In the genomic region with DNA sequence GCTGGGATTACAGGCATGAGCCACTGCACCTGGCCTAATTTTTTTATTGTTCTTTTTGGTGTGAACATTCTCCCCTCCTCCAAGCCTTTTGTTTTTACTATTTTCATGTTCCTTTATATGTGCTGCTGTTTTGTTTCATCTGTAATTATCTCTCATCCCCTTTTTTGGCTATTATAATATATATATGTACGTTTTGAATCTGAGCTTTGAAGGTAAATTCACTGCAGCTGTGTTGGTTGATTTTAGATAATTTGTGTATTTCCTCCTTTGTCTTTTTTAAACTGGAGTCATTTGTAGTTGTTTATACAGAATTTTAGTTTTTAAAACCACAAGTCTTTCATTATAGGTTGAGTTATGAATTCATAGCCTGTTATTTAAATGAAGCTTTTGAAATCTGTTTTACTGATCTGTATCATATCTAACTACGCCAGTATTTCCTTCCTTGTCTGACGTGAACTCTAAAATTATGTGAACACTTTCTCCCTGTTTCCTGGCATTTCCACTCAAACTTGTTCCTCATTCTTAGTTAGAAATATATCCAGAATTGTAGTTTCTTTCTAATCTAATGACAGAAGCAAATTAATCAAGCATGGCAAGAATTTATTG, we compare ENCODE assay signal across 11 cellular contexts. TPM values are rescaled to one million over a fixed set of nuclear protein-coding genes. Genes with fewer than 3 reads are reported as not detected.
DNase-seq lines count a peak whose midpoint lies in the region; ATAC-seq lines count a peak whose summit lies in the region.
"Had no signal": no experiment of that assay in that cellular context is flagged by ENCODE, and none has a peak within 500 bp of the region (broad histone marks: within the 10 kb centered on the region; RNA-seq: fewer than 3 reads in every experiment).

No MANE protein-coding gene starts in this region.

- intact Hi-C loops in dendritic cell treated with granulocyte-macrophage colony-stimulating factor and Interleukin-4, amounts not matched to agents 40 ng/mL and 50 ng/mL, for 4 days (cut with micrococcal nuclease): loop anchor here (5.0 kb wide), 1 partner anchor 46 kb away; no protein-coding TSS in a partner anchor

- no peak for DNase-seq in activated T-cell treated with anti-CD3 and anti-CD28 coated beads, Interleukin-2, amount 50 U/mL, for 72 hours
- no peak for DNase-seq in activated T-cell treated with anti-CD3 and anti-CD28 coated beads, Interleukin-2, amount 50 U/mL, for 48 hours
- peak; percentile 9 for DNase-seq in NCI-H69 (lab: John Stamatoyannopoulos, UW)
- no peak for DNase-seq in HPDE6-E6E7 (ENCODE audit: extremely low spot score)
- no peak for DNase-seq in NCI-H1436 treated with DMSO at 0.1 percent for 48 hours (lab: John Stamatoyannopoulos, UW)
- DNase-seq: activated CD4-positive, alpha-beta T cell treated with anti-CD3 and anti-CD28 coated beads for 4 hours; activated naive CD8-positive, alpha-beta T cell treated with anti-CD3 and anti-CD28 coated beads, Interleukin-2, amount 10 ng/mL, durations not matched to agents 7 days and 5 days; NCI-H2171 treated with DMSO at 0.1 percent for 48 hours had no signal

- H3K9me3 Mint-ChIP-seq in activated T-cell treated with anti-CD3 and anti-CD28 coated beads, Interleukin-2, amount 50 U/mL, for 72 hours: peaks cover 2 to 4% of the 10 kb centered on the region in 2 donors
- peaks cover 27% of the 10 kb centered on the region for H3K9me3 Mint-ChIP-seq in dendritic cell treated with granulocyte-macrophage colony-stimulating factor and Interleukin-4, amounts not matched to agents 40 ng/mL and 50 ng/mL, for 4 days
- H3K9me3 Mint-ChIP-seq in stimulated activated memory B cell treated with anti-CD40 and anti-IgM and Interleukin-4, amounts not matched to agents 10 μg/mL and 1 μg/mL and 100 μg/mL, for 72 hours: peaks cover 14% of the 10 kb centered on the region

- H3K27ac Mint-ChIP-seq in activated T-cell treated with anti-CD3 and anti-CD28 coated beads, Interleukin-2, amount 50 U/mL, for 72 hours: peak overlapping the region; percentile 97
- peak overlapping the region; percentile 30 for H3K27ac Mint-ChIP-seq in dendritic cell treated with granulocyte-macrophage colony-stimulating factor and Interleukin-4, amounts not matched to agents 40 ng/mL and 50 ng/mL, for 4 days
- H3K27ac Mint-ChIP-seq in stimulated activated memory B cell treated with anti-CD40 and anti-IgM and Interleukin-4, amounts not matched to agents 10 μg/mL and 1 μg/mL and 100 μg/mL, for 72 hours: peak overlapping the region; percentile 71
- H3K27ac Mint-ChIP-seq: activated naive CD8-positive, alpha-beta T cell treated with anti-CD3 and anti-CD28 coated beads, Interleukin-2, amount 10 ng/mL, durations not matched to agents 7 days and 5 days had no signal

- H3K4me3 Mint-ChIP-seq in activated T-cell treated with anti-CD3 and anti-CD28 coated beads, Interleukin-2, amount 50 U/mL, for 72 hours: peak overlapping the region in 1 of 2 donors; percentile 71
- no peak overlapping the region for H3K4me3 Mint-ChIP-seq in dendritic cell treated with granulocyte-macrophage colony-stimulating factor and Interleukin-4, amounts not matched to agents 40 ng/mL and 50 ng/mL, for 4 days
- H3K4me3 Mint-ChIP-seq in stimulated activated memory B cell treated with anti-CD40 and anti-IgM and Interleukin-4, amounts not matched to agents 10 μg/mL and 1 μg/mL and 100 μg/mL, for 72 hours: peak overlapping the region; percentile 3
- H3K4me3 Mint-ChIP-seq: activated naive CD8-positive, alpha-beta T cell treated with anti-CD3 and anti-CD28 coated beads, Interleukin-2, amount 10 ng/mL, durations not matched to agents 7 days and 5 days had no signal

- no peaks in the 10 kb centered on the region for H3K27me3 Mint-ChIP-seq in activated T-cell treated with anti-CD3 and anti-CD28 coated beads, Interleukin-2, amount 50 U/mL, for 72 hours (ENCODE audit: low read depth)
- H3K27me3 Mint-ChIP-seq in dendritic cell treated with granulocyte-macrophage colony-stimulating factor and Interleukin-4, amounts not matched to agents 40 ng/mL and 50 ng/mL, for 4 days: no peaks in the 10 kb centered on the region
- no peaks in the 10 kb centered on the region for H3K27me3 Mint-ChIP-seq in stimulated activated memory B cell treated with anti-CD40 and anti-IgM and Interleukin-4, amounts not matched to agents 10 μg/mL and 1 μg/mL and 100 μg/mL, for 72 hours
- H3K27me3 Mint-ChIP-seq: activated naive CD8-positive, alpha-beta T cell treated with anti-CD3 and anti-CD28 coated beads, Interleukin-2, amount 10 ng/mL, durations not matched to agents 7 days and 5 days had no signal

- peaks cover 53% of the 10 kb centered on the region for H3K4me1 Mint-ChIP-seq in activated T-cell treated with anti-CD3 and anti-CD28 coated beads, Interleukin-2, amount 50 U/mL, for 72 hours (ENCODE audit: low read depth)
- H3K4me1 Mint-ChIP-seq in dendritic cell treated with granulocyte-macrophage colony-stimulating factor and Interleukin-4, amounts not matched to agents 40 ng/mL and 50 ng/mL, for 4 days (ENCODE audit: low read depth): peaks cover 71% of the 10 kb centered on the region
- H3K4me1 Mint-ChIP-seq in stimulated activated memory B cell treated with anti-CD40 and anti-IgM and Interleukin-4, amounts not matched to agents 10 μg/mL and 1 μg/mL and 100 μg/mL, for 72 hours: peaks cover 81% of the 10 kb centered on the region

- ATAC-seq in activated T-cell treated with anti-CD3 and anti-CD28 coated beads, Interleukin-2, amount 50 U/mL, for 72 hours (replicated peaks in 1 of 2): peak in 1 of 2 donors; percentile 45
- no peak for ATAC-seq in stimulated activated memory B cell treated with anti-CD40 and anti-IgM and Interleukin-4, amounts not matched to agents 10 μg/mL and 1 μg/mL and 100 μg/mL, for 72 hours
- ATAC-seq in GM19035 (IDR thresholded peaks at IDR 0.05; ENCODE audit: unreplicated experiment): no peak

- peaks cover 11 to 16% of the 10 kb centered on the region in 2 donors for H3K36me3 Mint-ChIP-seq in activated T-cell treated with anti-CD3 and anti-CD28 coated beads, Interleukin-2, amount 50 U/mL, for 72 hours (ENCODE audit: insufficient read depth in 2 of 2)
- peaks cover 73% of the 10 kb centered on the region for H3K36me3 Mint-ChIP-seq in dendritic cell treated with granulocyte-macrophage colony-stimulating factor and Interleukin-4, amounts not matched to agents 40 ng/mL and 50 ng/mL, for 4 days (ENCODE audit: low read depth)
- H3K36me3 Mint-ChIP-seq in stimulated activated memory B cell treated with anti-CD40 and anti-IgM and Interleukin-4, amounts not matched to agents 10 μg/mL and 1 μg/mL and 100 μg/mL, for 72 hours: peaks cover 78% of the 10 kb centered on the region

RNA-seq across cellular contexts. Expression of a gene that starts 54.9 kb away (rescaled TPM):
- 10 to 100 TPM; 64.9 to 71.6 TPM for total RNA-seq in activated T-cell treated with anti-CD3 and anti-CD28 coated beads, Interleukin-2, amount 50 U/mL, for 72 hours

RNA-seq across cellular contexts. Expression of a gene that starts 55.0 kb away (rescaled TPM):
- total RNA-seq in activated T-cell treated with anti-CD3 and anti-CD28 coated beads, Interleukin-2, amount 50 U/mL, for 72 hours: under 1 TPM; 0.22 to 0.46 TPM

Comparison
In these comparisons a context has a peak if more than half of its experiments do, and no peak if none do; other contexts are left out.
1. H3K27ac Mint-ChIP-seq: peak in every context shown above with its lines; median percentile 97 in activated T-cell treated with anti-CD3 and anti-CD28 coated beads, Interleukin-2, amount 50 U/mL, for 72 hours; 71 in stimulated activated memory B cell treated with anti-CD40 and anti-IgM and Interleukin-4, amounts not matched to agents 10 μg/mL and 1 μg/mL and 100 μg/mL, for 72 hours; 30 in dendritic cell treated with granulocyte-macrophage colony-stimulating factor and Interleukin-4, amounts not matched to agents 40 ng/mL and 50 ng/mL, for 4 days.